In the genomic region with DNA sequence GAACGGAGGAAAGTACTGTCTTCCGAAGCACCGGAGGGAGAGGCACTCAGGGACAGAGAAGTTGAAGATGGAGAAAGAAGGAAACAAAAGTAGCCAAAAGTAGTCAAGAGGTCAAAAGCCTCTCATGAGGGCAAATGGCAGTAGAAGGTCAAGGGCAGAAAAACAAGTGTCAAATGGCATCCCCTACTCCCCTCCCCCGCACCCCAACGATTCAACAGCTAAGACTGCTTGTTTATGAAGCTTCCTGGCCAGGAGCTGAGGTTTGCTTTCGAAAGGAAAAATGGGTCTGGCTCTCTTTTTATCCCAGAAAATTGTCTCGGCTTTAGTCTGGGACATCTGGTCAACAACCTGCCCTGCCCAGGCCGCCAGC, we compare ENCODE assay signal across 1 cellular context.
TF ChIP-seq lines count a peak whose summit lies in the region.

No MANE protein-coding gene starts in this region.

TF ChIP-seq in HCT116, 20 proteins besides CTCF, POLR2A, EP300 and RAD21 (continued from another document):
- TF ChIP-seq, protein P1, sequence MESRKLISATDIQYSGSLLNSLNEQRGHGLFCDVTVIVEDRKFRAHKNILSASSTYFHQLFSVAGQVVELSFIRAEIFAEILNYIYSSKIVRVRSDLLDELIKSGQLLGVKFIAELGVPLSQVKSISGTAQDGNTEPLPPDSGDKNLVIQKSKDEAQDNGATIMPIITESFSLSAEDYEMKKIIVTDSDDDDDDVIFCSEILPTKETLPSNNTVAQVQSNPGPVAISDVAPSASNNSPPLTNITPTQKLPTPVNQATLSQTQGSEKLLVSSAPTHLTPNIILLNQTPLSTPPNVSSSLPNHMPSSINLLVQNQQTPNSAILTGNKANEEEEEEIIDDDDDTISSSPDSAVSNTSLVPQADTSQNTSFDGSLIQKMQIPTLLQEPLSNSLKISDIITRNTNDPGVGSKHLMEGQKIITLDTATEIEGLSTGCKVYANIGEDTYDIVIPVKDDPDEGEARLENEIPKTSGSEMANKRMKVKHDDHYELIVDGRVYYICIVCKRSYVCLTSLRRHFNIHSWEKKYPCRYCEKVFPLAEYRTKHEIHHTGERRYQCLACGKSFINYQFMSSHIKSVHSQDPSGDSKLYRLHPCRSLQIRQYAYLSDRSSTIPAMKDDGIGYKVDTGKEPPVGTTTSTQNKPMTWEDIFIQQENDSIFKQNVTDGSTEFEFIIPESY (IDR thresholded peaks at IDR 0.05; ENCODE audit: extremely low read depth, insufficient replicate concordance, low read length) = no peak
- TF ChIP-seq ZNF274 (IDR thresholded peaks at IDR 0.05; ENCODE audit: low read depth, low read length) (no peak), CBX3 (IDR thresholded peaks at IDR 0.05; ENCODE audit: low read depth) (no peak), EZH2phosphoT487 (IDR thresholded peaks at IDR 0.05; ENCODE audit: borderline replicate concordance) (no peak), EGR1 (IDR thresholded peaks at IDR 0.05; ENCODE audit: low read depth) (no peak)
